Comparison of ENCODE assay signal across 1 cellular context in the genomic region with DNA sequence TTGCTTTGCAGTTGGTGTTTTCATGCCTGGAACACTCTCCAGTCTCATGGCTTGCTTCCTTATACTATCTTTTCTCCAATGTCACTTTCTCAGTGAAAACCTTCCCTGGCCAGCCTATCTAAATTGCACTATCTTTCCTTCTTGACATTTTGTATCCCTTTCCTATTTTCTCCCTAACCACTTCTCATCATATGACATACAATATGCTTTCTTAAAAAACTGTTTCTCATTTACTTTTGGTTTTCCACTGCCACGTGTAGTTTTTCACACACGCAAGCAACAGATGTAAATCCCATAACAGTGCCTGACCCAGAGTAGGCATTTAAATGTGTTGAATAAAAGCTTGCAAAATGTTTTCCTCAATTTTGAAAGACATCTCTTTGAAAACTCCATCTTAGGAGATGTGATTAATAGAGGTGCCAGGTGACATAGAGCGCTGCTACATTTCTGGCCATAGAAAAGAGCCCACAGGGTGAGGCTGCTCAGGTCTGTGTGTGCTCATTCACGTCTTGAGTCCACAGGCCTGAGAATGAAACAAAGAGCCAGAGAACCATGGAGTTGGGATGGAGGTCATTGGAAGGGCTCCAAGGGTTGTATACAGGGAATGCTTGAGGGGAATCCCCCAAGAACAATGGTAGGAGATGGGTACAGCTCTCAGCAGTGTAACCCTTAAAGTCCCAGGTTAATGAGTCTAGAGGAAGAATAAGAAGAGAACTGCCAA.
TF ChIP-seq lines count a peak whose summit lies in the region.

No MANE protein-coding gene starts in this region.

TF ChIP-seq in WTC11, 78 proteins besides CTCF, POLR2A, EP300 and RAD21 (continued from another document):
- TF ChIP-seq, protein P1, sequence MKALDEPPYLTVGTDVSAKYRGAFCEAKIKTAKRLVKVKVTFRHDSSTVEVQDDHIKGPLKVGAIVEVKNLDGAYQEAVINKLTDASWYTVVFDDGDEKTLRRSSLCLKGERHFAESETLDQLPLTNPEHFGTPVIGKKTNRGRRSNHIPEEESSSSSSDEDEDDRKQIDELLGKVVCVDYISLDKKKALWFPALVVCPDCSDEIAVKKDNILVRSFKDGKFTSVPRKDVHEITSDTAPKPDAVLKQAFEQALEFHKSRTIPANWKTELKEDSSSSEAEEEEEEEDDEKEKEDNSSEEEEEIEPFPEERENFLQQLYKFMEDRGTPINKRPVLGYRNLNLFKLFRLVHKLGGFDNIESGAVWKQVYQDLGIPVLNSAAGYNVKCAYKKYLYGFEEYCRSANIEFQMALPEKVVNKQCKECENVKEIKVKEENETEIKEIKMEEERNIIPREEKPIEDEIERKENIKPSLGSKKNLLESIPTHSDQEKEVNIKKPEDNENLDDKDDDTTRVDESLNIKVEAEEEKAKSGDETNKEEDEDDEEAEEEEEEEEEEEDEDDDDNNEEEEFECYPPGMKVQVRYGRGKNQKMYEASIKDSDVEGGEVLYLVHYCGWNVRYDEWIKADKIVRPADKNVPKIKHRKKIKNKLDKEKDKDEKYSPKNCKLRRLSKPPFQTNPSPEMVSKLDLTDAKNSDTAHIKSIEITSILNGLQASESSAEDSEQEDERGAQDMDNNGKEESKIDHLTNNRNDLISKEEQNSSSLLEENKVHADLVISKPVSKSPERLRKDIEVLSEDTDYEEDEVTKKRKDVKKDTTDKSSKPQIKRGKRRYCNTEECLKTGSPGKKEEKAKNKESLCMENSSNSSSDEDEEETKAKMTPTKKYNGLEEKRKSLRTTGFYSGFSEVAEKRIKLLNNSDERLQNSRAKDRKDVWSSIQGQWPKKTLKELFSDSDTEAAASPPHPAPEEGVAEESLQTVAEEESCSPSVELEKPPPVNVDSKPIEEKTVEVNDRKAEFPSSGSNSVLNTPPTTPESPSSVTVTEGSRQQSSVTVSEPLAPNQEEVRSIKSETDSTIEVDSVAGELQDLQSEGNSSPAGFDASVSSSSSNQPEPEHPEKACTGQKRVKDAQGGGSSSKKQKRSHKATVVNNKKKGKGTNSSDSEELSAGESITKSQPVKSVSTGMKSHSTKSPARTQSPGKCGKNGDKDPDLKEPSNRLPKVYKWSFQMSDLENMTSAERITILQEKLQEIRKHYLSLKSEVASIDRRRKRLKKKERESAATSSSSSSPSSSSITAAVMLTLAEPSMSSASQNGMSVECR (CRISPR knock-in tag; IDR thresholded peaks at IDR 0.05; ENCODE audit: borderline replicate concordance), result no peak
- TF ChIP-seq, protein P2, sequence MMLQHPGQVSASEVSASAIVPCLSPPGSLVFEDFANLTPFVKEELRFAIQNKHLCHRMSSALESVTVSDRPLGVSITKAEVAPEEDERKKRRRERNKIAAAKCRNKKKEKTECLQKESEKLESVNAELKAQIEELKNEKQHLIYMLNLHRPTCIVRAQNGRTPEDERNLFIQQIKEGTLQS (CRISPR knock-in tag; conservative IDR thresholded peaks at IDR 0.05), result no peak
- no peak for TF ChIP-seq MXD4 (CRISPR knock-in tag; IDR thresholded peaks at IDR 0.05; ENCODE audit: borderline replicate concordance)
- TF ChIP-seq NFATC4 (CRISPR knock-in tag; IDR thresholded peaks at IDR 0.05), result no peak
- TF ChIP-seq, protein P3, sequence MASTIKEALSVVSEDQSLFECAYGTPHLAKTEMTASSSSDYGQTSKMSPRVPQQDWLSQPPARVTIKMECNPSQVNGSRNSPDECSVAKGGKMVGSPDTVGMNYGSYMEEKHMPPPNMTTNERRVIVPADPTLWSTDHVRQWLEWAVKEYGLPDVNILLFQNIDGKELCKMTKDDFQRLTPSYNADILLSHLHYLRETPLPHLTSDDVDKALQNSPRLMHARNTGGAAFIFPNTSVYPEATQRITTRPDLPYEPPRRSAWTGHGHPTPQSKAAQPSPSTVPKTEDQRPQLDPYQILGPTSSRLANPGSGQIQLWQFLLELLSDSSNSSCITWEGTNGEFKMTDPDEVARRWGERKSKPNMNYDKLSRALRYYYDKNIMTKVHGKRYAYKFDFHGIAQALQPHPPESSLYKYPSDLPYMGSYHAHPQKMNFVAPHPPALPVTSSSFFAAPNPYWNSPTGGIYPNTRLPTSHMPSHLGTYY (CRISPR knock-in tag; IDR thresholded peaks at IDR 0.05), result no peak
- TF ChIP-seq, protein P4, sequence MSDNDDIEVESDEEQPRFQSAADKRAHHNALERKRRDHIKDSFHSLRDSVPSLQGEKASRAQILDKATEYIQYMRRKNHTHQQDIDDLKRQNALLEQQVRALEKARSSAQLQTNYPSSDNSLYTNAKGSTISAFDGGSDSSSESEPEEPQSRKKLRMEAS (CRISPR knock-in tag; IDR thresholded peaks at IDR 0.05), result no peak
- TF ChIP-seq SOX15 (CRISPR knock-in tag; IDR thresholded peaks at IDR 0.05), result no peak
- TF ChIP-seq, protein P5, sequence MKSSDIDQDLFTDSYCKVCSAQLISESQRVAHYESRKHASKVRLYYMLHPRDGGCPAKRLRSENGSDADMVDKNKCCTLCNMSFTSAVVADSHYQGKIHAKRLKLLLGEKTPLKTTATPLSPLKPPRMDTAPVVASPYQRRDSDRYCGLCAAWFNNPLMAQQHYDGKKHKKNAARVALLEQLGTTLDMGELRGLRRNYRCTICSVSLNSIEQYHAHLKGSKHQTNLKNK (CRISPR knock-in tag; IDR thresholded peaks at IDR 0.05), result no peak
- TF ChIP-seq ELF4 (CRISPR knock-in tag; IDR thresholded peaks at IDR 0.05; ENCODE audit: low read depth), result no peak
- no peak for TF ChIP-seq SMAD3 (CRISPR knock-in tag; IDR thresholded peaks at IDR 0.05; ENCODE audit: borderline replicate concordance)
- TF ChIP-seq, protein P6, sequence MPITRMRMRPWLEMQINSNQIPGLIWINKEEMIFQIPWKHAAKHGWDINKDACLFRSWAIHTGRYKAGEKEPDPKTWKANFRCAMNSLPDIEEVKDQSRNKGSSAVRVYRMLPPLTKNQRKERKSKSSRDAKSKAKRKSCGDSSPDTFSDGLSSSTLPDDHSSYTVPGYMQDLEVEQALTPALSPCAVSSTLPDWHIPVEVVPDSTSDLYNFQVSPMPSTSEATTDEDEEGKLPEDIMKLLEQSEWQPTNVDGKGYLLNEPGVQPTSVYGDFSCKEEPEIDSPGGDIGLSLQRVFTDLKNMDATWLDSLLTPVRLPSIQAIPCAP (CRISPR knock-in tag; IDR thresholded peaks at IDR 0.05), result no peak
- TF ChIP-seq EMX1 (CRISPR knock-in tag; IDR thresholded peaks at IDR 0.05), result no peak
